ENCODE assay signal across 1 cellular context in genomic region chr6:7269816-7270215, GRCh38.
TF ChIP-seq lines count a peak whose summit lies in the region.

No MANE protein-coding gene starts in this region.

TF ChIP-seq in HepG2, 621 proteins besides CTCF, POLR2A, EP300 and RAD21 (continued from another document):
- TF ChIP-seq ZBTB4 (CRISPR knock-in tag; IDR thresholded peaks at IDR 0.05; ENCODE audit: borderline replicate concordance) (no peak), ZNF256 (CRISPR knock-in tag; conservative IDR thresholded peaks at IDR 0.05) (0 out of 2 replicates have a peak, but pooled peaks have one; percentile 11)
